ENCODE assay signal across 8 cellular contexts in the genomic region with DNA sequence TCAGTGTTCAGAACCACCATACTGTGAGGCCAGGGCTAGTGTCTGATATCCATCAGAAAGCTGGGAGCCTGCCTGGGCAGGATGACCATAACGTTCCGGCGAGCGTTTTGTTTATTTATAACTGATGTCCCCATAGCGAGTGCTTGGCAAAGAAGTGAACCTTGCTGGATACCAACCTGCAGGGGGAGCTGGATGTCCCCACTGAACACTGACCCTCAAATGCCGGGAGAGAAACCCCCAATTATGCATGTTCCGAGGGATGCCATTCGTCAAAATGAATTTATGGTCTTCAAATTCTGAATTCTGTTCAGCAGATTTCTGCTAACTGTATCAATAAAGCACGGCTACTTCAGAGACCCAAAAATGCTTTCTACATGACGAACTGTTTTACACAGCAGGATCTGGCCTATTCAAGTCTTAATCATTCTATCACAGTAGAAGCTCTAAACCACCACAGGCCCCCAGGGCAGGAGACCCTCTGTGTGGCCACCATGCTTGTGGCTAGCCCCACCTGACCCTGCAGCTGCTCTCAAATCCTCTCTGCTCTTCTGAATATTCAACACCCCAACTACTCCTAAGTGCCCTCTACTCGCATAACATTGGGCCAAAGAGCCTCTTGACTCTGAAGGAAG. TPM values are rescaled to one million over a fixed set of nuclear protein-coding genes. Genes with fewer than 3 reads are reported as not detected.
A peak's percentile ranks its signal among the peaks of the same experiment; 100 is the strongest.
DNase-seq lines count a peak whose midpoint lies in the region; ATAC-seq, FAIRE-seq and TF ChIP-seq lines count a peak whose summit lies in the region.

No MANE protein-coding gene starts in this region.

- no peak overlapping the region; the same call in none of the 2 replicates for H2BK5ac ChIP-seq in H1 (ENCODE audit: low read depth, low read length)

- no peak overlapping the region for H2AK5ac ChIP-seq in H1 (ENCODE audit: low read depth, low read length)

- peak; percentile 52 for DNase-seq in ELF-1 (ENCODE audit: low read depth, low spot score)
- peak; percentile 29 for DNase-seq in NCI-H2227 treated with DMSO at 0.1 percent for 48 hours (lab: John Stamatoyannopoulos, UW)
- peak in 1 of 2 experiments; percentile 64 for DNase-seq in H1 (ENCODE audit: low read depth in 1 of 2, low spot score in 2 of 2)
- peak; percentile 28 for DNase-seq in midbrain (lab: John Stamatoyannopoulos, UW)
- DNase-seq in effector memory CD8-positive, alpha-beta T cell, result no peak
- no peak for DNase-seq in natural killer cell treated with Interleukin-12 subunit alpha and Interleukin-12 subunit beta and Interleukin-15 and Interleukin-18, amount 100 ng/mL, for 72 hours (ENCODE audit: low spot score)

- no peak for FAIRE-seq in H1 (lab: Jason Lieb, UNC)

- TF ChIP-seq POLR2A in H1 (IDR thresholded peaks at IDR 0.05; ENCODE audit: control extremely low read depth in 1 of 2, low read depth in 2 of 2, low read length in 2 of 2), result no peak

- H3K9me3 Mint-ChIP-seq in effector memory CD8-positive, alpha-beta T cell, result no peaks in the 10 kb centered on the region
- H3K9me3 Mint-ChIP-seq in natural killer cell treated with Interleukin-12 subunit alpha and Interleukin-12 subunit beta and Interleukin-15 and Interleukin-18, amount 100 ng/mL, for 72 hours, result no peaks in the 10 kb centered on the region

- TF ChIP-seq EP300 in H1 (IDR thresholded peaks at IDR 0.05; ENCODE audit: borderline replicate concordance in 1 of 2, low read depth in 2 of 2, low read length in 2 of 2), result no peak

- TF ChIP-seq RAD21 in H1 (IDR thresholded peaks at IDR 0.05 in 1 of 2, conservative IDR thresholded peaks at IDR 0.05 in 1 of 2; ENCODE audit: low read depth in 2 of 2, low read length in 2 of 2), result peak; percentile 49 to 70

- H3K27me3 Mint-ChIP-seq in effector memory CD8-positive, alpha-beta T cell, result no peaks in the 10 kb centered on the region
- H3K27me3 Mint-ChIP-seq in natural killer cell treated with Interleukin-12 subunit alpha and Interleukin-12 subunit beta and Interleukin-15 and Interleukin-18, amount 100 ng/mL, for 72 hours, result no peaks in the 10 kb centered on the region

- no peak overlapping the region for H3K9ac ChIP-seq in H1 (replicated peaks in 1 of 4; ENCODE audit: extremely low read depth in 1 of 4, low read depth in 3 of 4, low read length in 3 of 4)

- no peak overlapping the region for H4K91ac ChIP-seq in H1 (replicated peaks; ENCODE audit: insufficient read length, low read length)

- CTCF ChIA-PET in H1 (lab: Charles Lee; ENCODE audit: partially characterized antibody), result interaction anchor here (0.6 to 29.7 kb wide), 13 partner anchors 13 to 864 kb away, joined by 3 to 876 read pairs (median 8); a partner anchor contains a TSS

- peaks cover 0 to 7% (median 0%) of the 10 kb centered on the region in 4 experiments; a peak in 2 of 8 replicates for H3K36me3 ChIP-seq in H1 (ENCODE audit: control insufficient read depth in 2 of 4, insufficient read depth in 4 of 4, low read length in 3 of 4)

- no peak overlapping the region for H4K8ac ChIP-seq in H1 (ENCODE audit: extremely low read depth, insufficient read depth, low read length)

- H3K14ac ChIP-seq in H1 (ENCODE audit: insufficient read length), result no peak overlapping the region

- H3K27ac Mint-ChIP-seq in effector memory CD8-positive, alpha-beta T cell, result peak overlapping the region in 1 of 2 donors; percentile 30
- H3K27ac Mint-ChIP-seq in natural killer cell treated with Interleukin-12 subunit alpha and Interleukin-12 subunit beta and Interleukin-15 and Interleukin-18, amount 100 ng/mL, for 72 hours, result no peak overlapping the region

- H4K5ac ChIP-seq in H1 (ENCODE audit: insufficient read length, low read depth, low read length), result no peak overlapping the region

- H3K4ac ChIP-seq in H1 (replicated peaks; ENCODE audit: insufficient read length, low read depth, low read length), result no peak overlapping the region

- H3K27ac ChIP-seq in H1 (ENCODE audit: low read depth, low read length), result no peak overlapping the region

- H3K4me3 Mint-ChIP-seq in effector memory CD8-positive, alpha-beta T cell, result no peak overlapping the region
- no peak overlapping the region for H3K4me3 Mint-ChIP-seq in natural killer cell treated with Interleukin-12 subunit alpha and Interleukin-12 subunit beta and Interleukin-15 and Interleukin-18, amount 100 ng/mL, for 72 hours

- peaks cover 0 to 12% (median 4%) of the 10 kb centered on the region in 4 experiments; a peak in 5 of 7 replicates for H3K4me1 ChIP-seq in H1 (replicated peaks in 1 of 4; ENCODE audit: control insufficient read depth in 3 of 4, insufficient read depth in 4 of 4, low read length in 3 of 4)

- H3K23me2 ChIP-seq in H1 (ENCODE audit: low read depth, low read length), result no peaks in the 10 kb centered on the region

- H3K9me3 ChIP-seq in H1 (ENCODE audit: insufficient read depth in 2 of 2, low read depth in 1 of 2, low read length in 1 of 2), result no peaks in the 10 kb centered on the region

- WGBS in H1 (ENCODE audit: extremely low coverage in 1 of 2, insufficient coverage in 1 of 2, insufficient read length in 1 of 2, insufficient replicate concordance in 2 of 2, low coverage in 1 of 2, low lambda C conversion rate in 2 of 2, missing lambda C conversion rate in 1 of 2), 2 experiments, result 74% methylated on average over 11 of the region's 11 CpGs; no CpG with 5 or more reads in 1 of the 2 experiments

- H2BK12ac ChIP-seq in H1 (ENCODE audit: low read depth, low read length), result no peak overlapping the region

- peak overlapping the region in 1 of 2 experiments; percentile 10; a peak in 2 of 4 replicates for H3K4me2 ChIP-seq in H1 (ENCODE audit: insufficient read depth in 1 of 2, low read depth in 2 of 2, low read length in 2 of 2)

- H2BK120ac ChIP-seq in H1 (replicated peaks; ENCODE audit: low read depth, low read length), result no peak overlapping the region

- no peak overlapping the region for H2BK15ac ChIP-seq in H1 (ENCODE audit: low read length)

- H4K20me1 ChIP-seq in H1 (replicated peaks in 1 of 2; ENCODE audit: control insufficient read depth in 1 of 2, insufficient read depth in 2 of 2, low read length in 2 of 2), result peaks cover 0 to 3% of the 10 kb centered on the region in 2 experiments

- no peaks in the 10 kb centered on the region for H3K79me1 ChIP-seq in H1 (ENCODE audit: low read depth, low read length)

- H2AFZ ChIP-seq in H1 (ENCODE audit: low read length), result no peak overlapping the region

- H3K18ac ChIP-seq in H1 (ENCODE audit: extremely low read depth, low read length), result no peak overlapping the region

- H3K36me3 Mint-ChIP-seq in effector memory CD8-positive, alpha-beta T cell (ENCODE audit: insufficient read depth), result peaks cover 28% of the 10 kb centered on the region
- peaks cover 7% of the 10 kb centered on the region for H3K36me3 Mint-ChIP-seq in natural killer cell treated with Interleukin-12 subunit alpha and Interleukin-12 subunit beta and Interleukin-15 and Interleukin-18, amount 100 ng/mL, for 72 hours

- H2BK20ac ChIP-seq in H1 (ENCODE audit: low read length), result no peak overlapping the region

- H3K4me3 ChIP-seq in H1 (ENCODE audit: extremely low read depth in 1 of 4, insufficient read depth in 2 of 4, low read depth in 3 of 4, low read length in 4 of 4), result no peak overlapping the region

- ATAC-seq in HG03521 (IDR thresholded peaks at IDR 0.05; ENCODE audit: unreplicated experiment) (no peak), GM21786 (IDR thresholded peaks at IDR 0.05; ENCODE audit: unreplicated experiment) (no peak)
- ATAC-seq in effector memory CD8-positive, alpha-beta T cell (replicated peaks), result no peak
- no peak for ATAC-seq in natural killer cell treated with Interleukin-12 subunit alpha and Interleukin-12 subunit beta and Interleukin-15 and Interleukin-18, amount 100 ng/mL, for 72 hours

- peak; percentile 69 to 78 (median 72) for TF ChIP-seq CTCF in H1 (IDR thresholded peaks at IDR 0.05; ENCODE audit: control extremely low read depth in 1 of 3, insufficient read depth in 1 of 3, low read depth in 1 of 3, low read length in 3 of 3)

- no peaks in the 10 kb centered on the region for H3K79me2 ChIP-seq in H1 (ENCODE audit: control insufficient read depth in 1 of 2, insufficient read depth in 2 of 2, low read length in 2 of 2)

- POLR2A ChIA-PET in H1 (lab: Charles Lee; ENCODE audit: partially characterized antibody), result interaction anchor here (0.6 to 3.1 kb wide), 19 partner anchors 9 to 195 kb away, joined by 3 to 15 read pairs (median 4); a partner anchor contains a TSS

- no peak overlapping the region for H3K56ac ChIP-seq in H1 (replicated peaks; ENCODE audit: insufficient read length, low read depth, low read length)

- no peak overlapping the region for H3K23ac ChIP-seq in H1 (ENCODE audit: insufficient read length)

- no peaks in the 10 kb centered on the region for H3K4me1 Mint-ChIP-seq in effector memory CD8-positive, alpha-beta T cell (ENCODE audit: low read depth in 2 of 2)
- H3K4me1 Mint-ChIP-seq in natural killer cell treated with Interleukin-12 subunit alpha and Interleukin-12 subunit beta and Interleukin-15 and Interleukin-18, amount 100 ng/mL, for 72 hours (ENCODE audit: low read depth in 2 of 2), result peaks cover 6 to 11% of the 10 kb centered on the region in 2 donors

- no peaks in the 10 kb centered on the region for H3K27me3 ChIP-seq in H1 (replicated peaks in 1 of 4; ENCODE audit: control insufficient read depth in 3 of 4, extremely low read depth in 1 of 4, insufficient read depth in 3 of 4, low read length in 3 of 4)

RNA-seq across cellular contexts. Expression of a gene that starts 15.2 kb away (rescaled TPM):
- total RNA-seq in H1 (2021; fragmentation: NEBNext Ultra II Directional; extraction: Animal tissue kit (Norgen Biotek cat#: 25700)), result 81.7 and 90.6 TPM in 2 replicates
- polyA plus RNA-seq in H1 (2011; rRNA removed), result 92.7 and 120 TPM in 2 replicates
- 91.0 TPM for polyA plus RNA-seq in H1 (2011; cell fraction: cytosol; rRNA removed)
- 355 TPM for polyA plus RNA-seq in H1 (2011; cell fraction: nucleus; rRNA removed)
- 73.6 to 99.4 TPM (median 93.5 TPM) in 4 replicates for polyA plus RNA-seq in H1 (2012, experiment 1 of 2)
- polyA plus RNA-seq in H1 (2012, experiment 2 of 2), result 83.6 TPM
- 42.8 TPM for polyA plus RNA-seq in H1 (2013, experiment 1 of 2)
- 41.6 TPM for polyA plus RNA-seq in H1 (2013, experiment 2 of 2)
- polyA minus RNA-seq in H1 (2011; rRNA and poly(A)+ RNA removed), result 126 and 205 TPM in 2 replicates
- polyA minus RNA-seq in H1 (2011; cell fraction: cytosol; rRNA and poly(A)+ RNA removed), result 93.1 TPM
- 141 TPM for polyA minus RNA-seq in H1 (2011; cell fraction: nucleus; rRNA and poly(A)+ RNA removed)
- 100 to 1,000 TPM in 1 of 2 donors, 10 to 100 TPM in 1; 91.5 to 147 TPM for total RNA-seq in natural killer cell treated with Interleukin-12 subunit alpha and Interleukin-12 subunit beta and Interleukin-15 and Interleukin-18, amount 100 ng/mL, for 72 hours

RNA-seq across cellular contexts. Expression of a gene that starts 23.8 kb away (rescaled TPM):
- not detected in 2 replicates for total RNA-seq in H1 (2021; fragmentation: NEBNext Ultra II Directional; extraction: Animal tissue kit (Norgen Biotek cat#: 25700))
- 0.03 TPM in 1 of 2 replicates, not detected in the other for polyA plus RNA-seq in H1 (2011; rRNA removed)
- polyA plus RNA-seq in H1 (2011; cell fraction: cytosol; rRNA removed), result 0.06 TPM
- not detected for polyA plus RNA-seq in H1 (2011; cell fraction: nucleus; rRNA removed)
- polyA plus RNA-seq in H1 (2012, experiment 1 of 2), result not detected in 4 replicates
- polyA plus RNA-seq in H1 (2012, experiment 2 of 2), result not detected
- polyA plus RNA-seq in H1 (2013, experiment 1 of 2), result not detected
- not detected for polyA plus RNA-seq in H1 (2013, experiment 2 of 2)
- not detected in 2 replicates for polyA minus RNA-seq in H1 (2011; rRNA and poly(A)+ RNA removed)
- polyA minus RNA-seq in H1 (2011; cell fraction: cytosol; rRNA and poly(A)+ RNA removed), result not detected
- polyA minus RNA-seq in H1 (2011; cell fraction: nucleus; rRNA and poly(A)+ RNA removed), result not detected
- under 1 TPM in 1 of 2 donors, not detected in 1; 0.78 TPM for total RNA-seq in natural killer cell treated with Interleukin-12 subunit alpha and Interleukin-12 subunit beta and Interleukin-15 and Interleukin-18, amount 100 ng/mL, for 72 hours

RNA-seq across cellular contexts. Expression of a gene that starts 23.8 kb away (rescaled TPM):
- 10.2 and 11.8 TPM in 2 replicates for total RNA-seq in H1 (2021; fragmentation: NEBNext Ultra II Directional; extraction: Animal tissue kit (Norgen Biotek cat#: 25700))
- 6.4 and 8.2 TPM in 2 replicates for polyA plus RNA-seq in H1 (2011; rRNA removed)
- 7.4 TPM for polyA plus RNA-seq in H1 (2011; cell fraction: cytosol; rRNA removed)
- polyA plus RNA-seq in H1 (2011; cell fraction: nucleus; rRNA removed), result 13.1 TPM
- 7.9 to 11.1 TPM (median 10.1 TPM) in 4 replicates for polyA plus RNA-seq in H1 (2012, experiment 1 of 2)
- polyA plus RNA-seq in H1 (2012, experiment 2 of 2), result 7.6 TPM
- 5.0 TPM for polyA plus RNA-seq in H1 (2013, experiment 1 of 2)
- polyA plus RNA-seq in H1 (2013, experiment 2 of 2), result 4.5 TPM
- polyA minus RNA-seq in H1 (2011; rRNA and poly(A)+ RNA removed), result 8.4 and 11.6 TPM in 2 replicates
- polyA minus RNA-seq in H1 (2011; cell fraction: cytosol; rRNA and poly(A)+ RNA removed), result 6.2 TPM
- 4.3 TPM for polyA minus RNA-seq in H1 (2011; cell fraction: nucleus; rRNA and poly(A)+ RNA removed)
- total RNA-seq in natural killer cell treated with Interleukin-12 subunit alpha and Interleukin-12 subunit beta and Interleukin-15 and Interleukin-18, amount 100 ng/mL, for 72 hours, result 10 to 100 TPM in 1 of 2 donors, 1 to 10 TPM in 1; 4.9 to 10.9 TPM

RNA-seq across cellular contexts. Expression of a gene that starts 58.4 kb away (rescaled TPM):
- total RNA-seq in H1 (2021; fragmentation: NEBNext Ultra II Directional; extraction: Animal tissue kit (Norgen Biotek cat#: 25700)), result 198 TPM in 2 replicates
- 151 and 182 TPM in 2 replicates for polyA plus RNA-seq in H1 (2011; rRNA removed)
- polyA plus RNA-seq in H1 (2011; cell fraction: cytosol; rRNA removed), result 163 TPM
- 205 TPM for polyA plus RNA-seq in H1 (2011; cell fraction: nucleus; rRNA removed)
- polyA plus RNA-seq in H1 (2012, experiment 1 of 2), result 176 to 222 TPM (median 218 TPM) in 4 replicates
- polyA plus RNA-seq in H1 (2012, experiment 2 of 2), result 235 TPM
- 142 TPM for polyA plus RNA-seq in H1 (2013, experiment 1 of 2)
- 143 TPM for polyA plus RNA-seq in H1 (2013, experiment 2 of 2)
- polyA minus RNA-seq in H1 (2011; rRNA and poly(A)+ RNA removed), result 133 and 164 TPM in 2 replicates
- 79.9 TPM for polyA minus RNA-seq in H1 (2011; cell fraction: cytosol; rRNA and poly(A)+ RNA removed)
- 44.9 TPM for polyA minus RNA-seq in H1 (2011; cell fraction: nucleus; rRNA and poly(A)+ RNA removed)
- 100 to 1,000 TPM; 148 to 163 TPM for total RNA-seq in natural killer cell treated with Interleukin-12 subunit alpha and Interleukin-12 subunit beta and Interleukin-15 and Interleukin-18, amount 100 ng/mL, for 72 hours

Comparison
In these comparisons a context has a peak if more than half of its experiments do, and no peak if none do; other contexts are left out.
1. DNase-seq: peak in ELF-1 (single experiment), NCI-H2227 treated with DMSO at 0.1 percent for 48 hours (single experiment) and midbrain (single experiment); none in effector memory CD8-positive, alpha-beta T cell (0 of 3) and natural killer cell treated with Interleukin-12 subunit alpha and Interleukin-12 subunit beta and Interleukin-15 and Interleukin-18, amount 100 ng/mL, for 72 hours (single experiment).